In genomic region chr1:206075786-206076725, GRCh38 we compare ENCODE assay signal across 20 cellular contexts. TPM values are rescaled to one million over a fixed set of nuclear protein-coding genes. Genes with fewer than 3 reads are reported as not detected.
A peak's percentile ranks its signal among the peaks of the same experiment; 100 is the strongest.
DNase-seq lines count a peak whose midpoint lies in the region; ATAC-seq, FAIRE-seq and TF ChIP-seq lines count a peak whose summit lies in the region.
"Had no signal": no experiment of that assay in that cellular context is flagged by ENCODE, and none has a peak within 500 bp of the region (broad histone marks: within the 10 kb centered on the region; RNA-seq: fewer than 3 reads in every experiment).

No MANE protein-coding gene starts in this region.

- no peak overlapping the region for H3K9ac ChIP-seq in astrocyte (ENCODE audit: low read length)

- H3K4me1 Mint-ChIP-seq in astrocyte (ENCODE audit: low read depth, unreplicated experiment) (peaks cover 3% of the 10 kb centered on the region), nephron progenitor cell (no peaks in the 10 kb centered on the region)

- H3K4me3 ChIP-seq in HEK293 (ENCODE audit: low read depth, low read length) (no peak overlapping the region), astrocyte (ENCODE audit: insufficient read depth, low read depth, low read length) (no peak overlapping the region)
- H3K4me3 ChIP-seq: A549, esophagus muscularis mucosa, lung, thoracic aorta had no signal

- no peaks in the 10 kb centered on the region for H3K36me3 Mint-ChIP-seq in astrocyte (ENCODE audit: low read depth, unreplicated experiment)
- no peaks in the 10 kb centered on the region for H3K36me3 Mint-ChIP-seq in nephron progenitor cell (ENCODE audit: low read depth)
- H3K36me3 Mint-ChIP-seq: activated CD4-positive, alpha-beta memory T cell treated with anti-CD3 and anti-CD28 coated beads for 36 hours had no signal

- H3K27ac ChIP-seq in HEK293 (ENCODE audit: extremely low read depth, low read depth, low read length): no peak overlapping the region
- no peak overlapping the region for H3K27ac ChIP-seq in astrocyte (ENCODE audit: low read depth, low read length)
- no peak overlapping the region for H3K27ac ChIP-seq in foreskin keratinocyte
- H3K27ac ChIP-seq: A549, esophagus muscularis mucosa, thoracic aorta had no signal

- H3K9me3 Mint-ChIP-seq in astrocyte (ENCODE audit: unreplicated experiment) (no peaks in the 10 kb centered on the region), nephron progenitor cell (no peaks in the 10 kb centered on the region)
- H3K9me3 Mint-ChIP-seq: activated CD4-positive, alpha-beta memory T cell treated with anti-CD3 and anti-CD28 coated beads for 36 hours; nephron had no signal

- H3K79me2 ChIP-seq in astrocyte (ENCODE audit: insufficient read depth, low read length): no peaks in the 10 kb centered on the region

- DNase-seq in AG08395 (ENCODE audit: low spot score) (peak; percentile 31), astrocyte (ENCODE audit: low read depth) (peak; percentile 22), foreskin keratinocyte (peak; percentile 93 to 97), nephron progenitor cell (no peak), cortex of kidney (lab: John Stamatoyannopoulos, UW) (no peak), activated gamma-delta T cell treated with Interleukin-2 at 50 U/mL for 16 hours (no peak)
- DNase-seq: activated CD4-positive, alpha-beta memory T cell treated with anti-CD3 and anti-CD28 coated beads for 36 hours; GDM1; NCI-H2081 treated with DMSO at 0.1 percent for 48 hours; SHP77 treated with DMSO at 0.1 percent for 48 hours had no signal

- TF ChIP-seq CTCF in HEK293 (tag by site-specific recombination; IDR thresholded peaks at IDR 0.05) (no peak), astrocyte (IDR thresholded peaks at IDR 0.05; ENCODE audit: insufficient read depth, low read depth, low read length) (no peak), foreskin keratinocyte (conservative IDR thresholded peaks at IDR 0.05) (no peak), nephron progenitor cell (IDR thresholded peaks at IDR 0.05) (no peak)

- no peak overlapping the region for H3K4me3 Mint-ChIP-seq in astrocyte (ENCODE audit: unreplicated experiment)
- H3K4me3 Mint-ChIP-seq in nephron progenitor cell: no peak overlapping the region
- H3K4me3 Mint-ChIP-seq: activated CD4-positive, alpha-beta memory T cell treated with anti-CD3 and anti-CD28 coated beads for 36 hours; nephron had no signal

- POLR2A ChIA-PET in HEK293 (lab: Yijun Ruan, JAX): no interaction called here

- CTCF ChIA-PET in HEK293 (lab: Yijun Ruan, JAX): interaction anchor here (1.3 to 1.5 kb wide), 2 partner anchors 45 to 46 kb away, joined by 3 to 5 read pairs; no protein-coding TSS in a partner anchor

- no peak overlapping the region for H3K27ac Mint-ChIP-seq in astrocyte (ENCODE audit: unreplicated experiment)
- H3K27ac Mint-ChIP-seq in nephron progenitor cell: no peak overlapping the region
- H3K27ac Mint-ChIP-seq: activated CD4-positive, alpha-beta memory T cell treated with anti-CD3 and anti-CD28 coated beads for 36 hours; nephron had no signal

- H3K9me3 ChIP-seq in HEK293 (ENCODE audit: control insufficient read depth, insufficient read depth, low read depth, low read length) (no peaks in the 10 kb centered on the region), astrocyte (ENCODE audit: insufficient read depth, low read depth, low read length) (no peaks in the 10 kb centered on the region)
- H3K9me3 ChIP-seq: A549, esophagus muscularis mucosa, thoracic aorta had no signal

- no peaks in the 10 kb centered on the region for H3K27me3 ChIP-seq in astrocyte (ENCODE audit: insufficient read depth, low read length)
- H3K27me3 ChIP-seq in foreskin keratinocyte: no peaks in the 10 kb centered on the region

- H3K27me3 Mint-ChIP-seq in astrocyte (ENCODE audit: low read depth, unreplicated experiment): peaks cover 13% of the 10 kb centered on the region
- peaks cover 7% of the 10 kb centered on the region for H3K27me3 Mint-ChIP-seq in nephron progenitor cell (ENCODE audit: low read depth, poor library complexity)
- H3K27me3 Mint-ChIP-seq: activated CD4-positive, alpha-beta memory T cell treated with anti-CD3 and anti-CD28 coated beads for 36 hours had no signal

- H3K36me3 ChIP-seq in HEK293 (ENCODE audit: control insufficient read depth in 2 of 2, insufficient read depth in 1 of 2, low read length in 2 of 2): no peaks in the 10 kb centered on the region
- no peaks in the 10 kb centered on the region for H3K36me3 ChIP-seq in astrocyte (ENCODE audit: insufficient read depth, low read length)
- H3K36me3 ChIP-seq: esophagus muscularis mucosa, thoracic aorta had no signal

- H3K4me1 ChIP-seq in HEK293 (ENCODE audit: control insufficient read depth, insufficient read depth, low read length) (no peaks in the 10 kb centered on the region), astrocyte (ENCODE audit: insufficient read depth, low read length) (no peaks in the 10 kb centered on the region), foreskin keratinocyte (peaks cover 8% of the 10 kb centered on the region)
- H3K4me1 ChIP-seq: A549, esophagus muscularis mucosa had no signal

- no peak overlapping the region for H2AFZ ChIP-seq in astrocyte (ENCODE audit: low read depth, low read length)

- H3K4me2 ChIP-seq in astrocyte (ENCODE audit: low read length): no peak overlapping the region
- H3K4me2 ChIP-seq: A549 had no signal

- no peak for FAIRE-seq in astrocyte (lab: Jason Lieb, UNC)
- FAIRE-seq: A549, colon had no signal

- peak; percentile 93 for ATAC-seq in foreskin keratinocyte
- ATAC-seq in GM18909 (IDR thresholded peaks at IDR 0.05; ENCODE audit: poor library complexity, unreplicated experiment): no peak
- ATAC-seq: A549 had no signal

- H4K20me1 ChIP-seq in astrocyte (ENCODE audit: insufficient read depth, low read length): no peaks in the 10 kb centered on the region

TF ChIP-seq in HEK293, 187 proteins besides CTCF, POLR2A, EP300 and RAD21:
- TF ChIP-seq ZNF600 (tag by site-specific recombination; IDR thresholded peaks at IDR 0.05) (no peak), ZNF341 (tag by site-specific recombination; IDR thresholded peaks at IDR 0.05; ENCODE audit: low read depth) (no peak), ZFHX2 (tag by site-specific recombination; conservative IDR thresholded peaks at IDR 0.05) (peak; percentile 47; the same call in 1 of the 2 replicates), ZNF37A (tag by site-specific recombination; IDR thresholded peaks at IDR 0.05) (no peak), ZNF510 (tag by site-specific recombination; IDR thresholded peaks at IDR 0.05; ENCODE audit: insufficient replicate concordance) (no peak), ZNF791 (tag by site-specific recombination; IDR thresholded peaks at IDR 0.05) (no peak), ZNF121 (tag by site-specific recombination; IDR thresholded peaks at IDR 0.05) (no peak)

RNA-seq across cellular contexts. Expression of gene RHEX, which starts 23.1 kb away (rescaled TPM):
- not detected in 2 replicates for total RNA-seq in astrocyte
- not detected in 2 replicates for total RNA-seq in foreskin keratinocyte
- polyA plus RNA-seq in foreskin keratinocyte: not detected in 2 replicates
- total RNA-seq: activated CD4-positive, alpha-beta memory T cell treated with anti-CD3 and anti-CD28 coated beads for 36 hours; M059J had no signal
- polyA plus RNA-seq: A549 had no signal

RNA-seq across cellular contexts. Expression of gene AVPR1B, which starts 41.1 kb away (rescaled TPM):
- total RNA-seq in astrocyte (not detected in 2 replicates), foreskin keratinocyte (not detected in 2 replicates)
- not detected in 2 replicates for polyA plus RNA-seq in foreskin keratinocyte
- total RNA-seq: activated CD4-positive, alpha-beta memory T cell treated with anti-CD3 and anti-CD28 coated beads for 36 hours; esophagus muscularis mucosa; lung; M059J; renal cortical epithelial cell; thoracic aorta had no signal
- polyA plus RNA-seq: A549, lung had no signal

RNA-seq across cellular contexts. Expression of gene CTSE, which starts 52.4 kb away (rescaled TPM):
- total RNA-seq in astrocyte (not detected in 2 replicates), foreskin keratinocyte (0.54 and 0.71 TPM in 2 replicates)
- polyA plus RNA-seq in foreskin keratinocyte: 0.35 and 0.66 TPM in 2 replicates
- total RNA-seq: activated CD4-positive, alpha-beta memory T cell treated with anti-CD3 and anti-CD28 coated beads for 36 hours; M059J had no signal
- polyA plus RNA-seq: A549 had no signal

Comparison
In these comparisons a context has a peak if more than half of its experiments do, and no peak if none do; other contexts are left out.
1. DNase-seq: peak in AG08395 (single experiment), astrocyte (single experiment) and foreskin keratinocyte (2 of 2); none in nephron progenitor cell (single experiment), cortex of kidney (single experiment) and activated gamma-delta T cell treated with Interleukin-2 at 50 U/mL for 16 hours (single experiment).